ENCODE assay signal across 8 cellular contexts in the genomic region with DNA sequence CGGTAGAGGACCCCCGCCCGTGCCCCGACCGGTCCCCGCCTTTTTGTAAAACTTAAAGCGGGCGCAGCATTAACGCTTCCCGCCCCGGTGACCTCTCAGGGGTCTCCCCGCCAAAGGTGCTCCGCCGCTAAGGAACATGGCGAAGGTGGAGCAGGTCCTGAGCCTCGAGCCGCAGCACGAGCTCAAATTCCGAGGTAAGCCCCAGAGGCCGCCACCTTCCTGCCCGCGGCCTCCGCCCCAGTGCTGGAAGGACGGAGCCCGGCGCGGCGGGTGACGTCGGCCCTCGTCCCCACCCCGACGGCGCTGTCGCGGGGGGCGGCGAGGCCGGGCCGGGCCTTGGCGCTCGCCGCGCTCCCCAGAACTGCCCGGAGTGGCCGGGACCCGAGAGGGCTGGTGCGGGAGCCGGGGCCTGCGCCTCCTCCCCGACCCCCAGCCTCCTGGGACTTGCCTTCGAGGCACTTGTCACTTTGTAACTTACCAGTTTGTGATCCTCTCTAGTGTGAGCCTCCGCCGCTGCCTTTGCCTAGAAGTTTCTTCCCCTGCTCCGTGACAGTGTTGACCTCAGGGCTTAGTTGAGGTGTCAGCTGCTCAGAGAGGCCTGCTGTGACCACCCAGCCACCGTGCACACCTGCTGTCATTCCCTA. TPM values are rescaled to one million over a fixed set of nuclear protein-coding genes. Genes with fewer than 3 reads are reported as not detected.
DNase-seq lines count a peak whose midpoint lies in the region; ATAC-seq and TF ChIP-seq lines count a peak whose summit lies in the region.

No MANE protein-coding gene starts in this region.

- peaks cover 35% of the 10 kb centered on the region for H3K36me3 Mint-ChIP-seq in activated CD4-positive, alpha-beta memory T cell treated with anti-CD3 and anti-CD28 coated beads, Interleukin-2, amount 10 ng/mL, durations not matched to agents 7 days and 5 days (ENCODE audit: low read depth)

- peak overlapping the region; percentile 87 for H3K9ac ChIP-seq in HUES64 (ENCODE audit: low read depth, low read length)

- no peaks in the 10 kb centered on the region for H3K27me3 ChIP-seq in HUES64 (ENCODE audit: insufficient read depth, low read length)
- H3K27me3 ChIP-seq in ovary, result no peaks in the 10 kb centered on the region

- H3K9me3 ChIP-seq in HUES64 (ENCODE audit: insufficient read depth, low read depth, low read length) (no peaks in the 10 kb centered on the region), ovary (no peaks in the 10 kb centered on the region)

- intact Hi-C loops in ovary (cut with DNase I), result no loop called here

- TF ChIP-seq EP300 in ovary (IDR thresholded peaks at IDR 0.05), result no peak

- peaks cover 8% of the 10 kb centered on the region for H3K27me3 Mint-ChIP-seq in activated CD4-positive, alpha-beta memory T cell treated with anti-CD3 and anti-CD28 coated beads, Interleukin-2, amount 10 ng/mL, durations not matched to agents 7 days and 5 days

- no peak for TF ChIP-seq POLR2A in ovary (IDR thresholded peaks at IDR 0.05)

- H3K27ac Mint-ChIP-seq in activated CD4-positive, alpha-beta memory T cell treated with anti-CD3 and anti-CD28 coated beads, Interleukin-2, amount 10 ng/mL, durations not matched to agents 7 days and 5 days, result peak overlapping the region; percentile 92

- peak overlapping the region; percentile 73 for H3K4me3 ChIP-seq in HUES64 (ENCODE audit: low read length)
- peak overlapping the region; percentile 65 for H3K4me3 ChIP-seq in ovary

- peak; percentile 19 for ATAC-seq in GM21619 (IDR thresholded peaks at IDR 0.05; ENCODE audit: unreplicated experiment)

- H3K4me1 Mint-ChIP-seq in activated CD4-positive, alpha-beta memory T cell treated with anti-CD3 and anti-CD28 coated beads, Interleukin-2, amount 10 ng/mL, durations not matched to agents 7 days and 5 days, result peaks cover 42% of the 10 kb centered on the region

- POLR2A ChIA-PET in activated CD4-positive, alpha-beta memory T cell treated with anti-CD3 and anti-CD28 coated beads, Interleukin-2, amount 10 ng/mL, durations not matched to agents 7 days and 5 days (lab: Charles Lee), result interaction anchor here (0.8 to 2.2 kb wide), 23 partner anchors 9 to 759 kb away, joined by 3 to 23 read pairs (median 4); a partner anchor contains a TSS

- H3K4me1 ChIP-seq in HUES64 (ENCODE audit: insufficient read depth, low read length) (peaks cover 11% of the 10 kb centered on the region), ovary (ENCODE audit: insufficient read depth) (peaks cover 22% of the 10 kb centered on the region)

- CTCF ChIA-PET in activated CD4-positive, alpha-beta memory T cell treated with anti-CD3 and anti-CD28 coated beads, Interleukin-2, amount 10 ng/mL, durations not matched to agents 7 days and 5 days (lab: Charles Lee), result interaction anchor here (0.8 to 1.4 kb wide), 7 partner anchors 15 to 991 kb away, joined by 3 to 5 read pairs (median 3); no protein-coding TSS in a partner anchor

- H3K36me3 ChIP-seq in HUES64 (ENCODE audit: insufficient read depth, low read length), result peaks cover 23% of the 10 kb centered on the region; the same call in 1 of the 2 replicates
- H3K36me3 ChIP-seq in ovary, result no peaks in the 10 kb centered on the region

- no peaks in the 10 kb centered on the region for H3K9me3 Mint-ChIP-seq in activated CD4-positive, alpha-beta memory T cell treated with anti-CD3 and anti-CD28 coated beads, Interleukin-2, amount 10 ng/mL, durations not matched to agents 7 days and 5 days

- TF ChIP-seq CTCF in ovary (IDR thresholded peaks at IDR 0.05), result no peak

- peak overlapping the region; percentile 92 for H3K4me3 Mint-ChIP-seq in activated CD4-positive, alpha-beta memory T cell treated with anti-CD3 and anti-CD28 coated beads, Interleukin-2, amount 10 ng/mL, durations not matched to agents 7 days and 5 days

- peak; percentile 25 to 39 for DNase-seq in NCI-H2081 (lab: John Stamatoyannopoulos, UW)
- DNase-seq in NCI-H2081 treated with DMSO at 0.1 percent for 48 hours (lab: John Stamatoyannopoulos, UW), result no peak
- no peak for DNase-seq in activated CD4-positive, alpha-beta memory T cell treated with anti-CD3 and anti-CD28 coated beads, Interleukin-2, amount 10 ng/mL, durations not matched to agents 7 days and 5 days
- DNase-seq in germinal center (ENCODE audit: low spot score), result peak; percentile 29
- DNase-seq in ovary, result no peak
- DNase-seq in activated effector memory CD4-positive, alpha-beta T cell treated with Interleukin-2 at 50 U/mL for 16 hours, result no peak

- peak overlapping the region; percentile 86 for H3K27ac ChIP-seq in HUES64 (ENCODE audit: low read depth, low read length)
- H3K27ac ChIP-seq in ovary, result peak overlapping the region; percentile 43 to 89

- WGBS in HUES64, result under 1% methylated on average over 56 of the region's 56 CpGs
- WGBS in ovary, 3 donors, result 0 to 2% (median 0%) methylated on average over 39 to 56 of the region's 56 CpGs

RNA-seq across cellular contexts. Expression of a gene that starts 0.4 kb away (rescaled TPM):
- polyA plus RNA-seq in HUES64 (2013, experiment 1 of 2), result 33.0 TPM
- 41.6 TPM for polyA plus RNA-seq in HUES64 (2013, experiment 2 of 2)
- total RNA-seq in activated CD4-positive, alpha-beta memory T cell treated with anti-CD3 and anti-CD28 coated beads, Interleukin-2, amount 10 ng/mL, durations not matched to agents 7 days and 5 days, result 10 to 100 TPM; 31.3 to 31.5 TPM
- 10 to 100 TPM; 11.8 to 60.5 (median 47.5) TPM for total RNA-seq in ovary
- polyA plus RNA-seq in ovary, result 10 to 100 TPM; 18.3 to 81.6 TPM

Comparison
In these comparisons a context has a peak if more than half of its experiments do, and no peak if none do; other contexts are left out.
1. DNase-seq: peak in NCI-H2081 (2 of 2) and germinal center (single experiment); none in NCI-H2081 treated with DMSO at 0.1 percent for 48 hours (single experiment), activated CD4-positive, alpha-beta memory T cell treated with anti-CD3 and anti-CD28 coated beads, Interleukin-2, amount 10 ng/mL, durations not matched to agents 7 days and 5 days (single experiment), ovary (0 of 5) and activated effector memory CD4-positive, alpha-beta T cell treated with Interleukin-2 at 50 U/mL for 16 hours (single experiment).